In the genomic region with DNA sequence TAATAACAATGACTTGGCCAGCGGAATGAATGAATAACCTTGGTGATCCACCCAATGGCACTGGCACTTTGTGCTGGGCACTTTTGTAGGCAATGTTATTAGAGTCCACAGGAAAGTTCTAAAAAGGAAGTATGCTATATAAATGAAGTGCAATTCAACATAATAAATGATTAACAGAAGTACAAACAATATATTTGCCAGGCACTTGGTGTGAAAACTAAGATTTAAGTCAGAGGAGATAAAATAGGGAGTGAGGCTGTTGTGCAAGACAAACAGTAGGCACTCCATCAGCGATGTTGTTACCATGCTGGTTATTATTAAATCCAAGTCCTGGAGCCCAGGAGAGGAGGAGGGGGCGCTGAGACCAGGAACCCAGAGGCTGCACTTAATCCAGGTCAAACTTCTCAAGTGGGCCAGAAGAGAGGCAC, we compare ENCODE assay signal across 24 cellular contexts.
A peak's percentile ranks its signal among the peaks of the same experiment; 100 is the strongest.
DNase-seq lines count a peak whose midpoint lies in the region; ATAC-seq and TF ChIP-seq lines count a peak whose summit lies in the region.
"Had no signal": no experiment of that assay in that cellular context is flagged by ENCODE, and none has a peak within 500 bp of the region (broad histone marks: within the 10 kb centered on the region; RNA-seq: fewer than 3 reads in every experiment).

No MANE protein-coding gene starts in this region.

- H3K27ac ChIP-seq in colonic mucosa (no peak overlapping the region), lower lobe of right lung (no peak overlapping the region), upper lobe of left lung (no peak overlapping the region), testis (no peak overlapping the region)
- H3K27ac ChIP-seq: 22Rv1, C4-2B, GM23248 had no signal

- no peaks in the 10 kb centered on the region for H3K4me1 Mint-ChIP-seq in activated T-cell treated with anti-CD3 and anti-CD28 coated beads, Interleukin-2, amount 50 U/mL, for 72 hours (ENCODE audit: low read depth)

- H3K36me3 Mint-ChIP-seq in activated T-cell treated with anti-CD3 and anti-CD28 coated beads, Interleukin-2, amount 50 U/mL, for 72 hours (ENCODE audit: insufficient read depth in 2 of 2) = peaks cover 0 to 2% of the 10 kb centered on the region in 2 donors

- H3K36me3 ChIP-seq in colonic mucosa = no peaks in the 10 kb centered on the region
- no peaks in the 10 kb centered on the region for H3K36me3 ChIP-seq in lower lobe of right lung
- H3K36me3 ChIP-seq in upper lobe of left lung = no peaks in the 10 kb centered on the region
- H3K36me3 ChIP-seq in testis (ENCODE audit: low read depth, missing control alignments) = no peaks in the 10 kb centered on the region

- H3K9me3 Mint-ChIP-seq in activated T-cell treated with anti-CD3 and anti-CD28 coated beads, Interleukin-2, amount 50 U/mL, for 72 hours = peaks cover 10 to 11% of the 10 kb centered on the region in 2 donors

- WGBS in upper lobe of left lung, 2 donors = 64 to 76% methylated on average over 3 of the region's 3 CpGs
- WGBS in testis, 2 donors = 90 to 94% methylated on average over 3 of the region's 3 CpGs

- TF ChIP-seq POLR2A in upper lobe of left lung (IDR thresholded peaks at IDR 0.05) (no peak), testis (IDR thresholded peaks at IDR 0.05) (no peak)

- TF ChIP-seq CTCF in colonic mucosa (IDR thresholded peaks at IDR 0.05) (no peak), lower lobe of right lung (IDR thresholded peaks at IDR 0.05) (no peak), upper lobe of left lung (IDR thresholded peaks at IDR 0.05) (no peak), testis (IDR thresholded peaks at IDR 0.05) (no peak)

- intact Hi-C loops in colonic mucosa (cut with DNase I) (no loop called here), lower lobe of right lung (cut with DNase I) (no loop called here), testis (cut with DNase I; ENCODE audit: low total_unique reads) (no loop called here)

- H3K9ac ChIP-seq in colonic mucosa (ENCODE audit: low read depth in 2 of 2, low read length in 2 of 2) = no peak overlapping the region
- H3K9ac ChIP-seq: GM23248 had no signal

- no peak for TF ChIP-seq EP300 in upper lobe of left lung (IDR thresholded peaks at IDR 0.05)

- peak overlapping the region; percentile 73 for H3K27ac Mint-ChIP-seq in activated T-cell treated with anti-CD3 and anti-CD28 coated beads, Interleukin-2, amount 50 U/mL, for 72 hours

- H3K4me1 ChIP-seq in colonic mucosa (peaks cover 5% of the 10 kb centered on the region), lower lobe of right lung (peaks cover 13% of the 10 kb centered on the region), upper lobe of left lung (peaks cover 0 to 24% (median 12%) of the 10 kb centered on the region in 4 donors), testis (no peaks in the 10 kb centered on the region)

- DNase-seq in activated T-cell treated with anti-CD3 and anti-CD28 coated beads, Interleukin-2, amount 50 U/mL, for 72 hours = no peak
- no peak for DNase-seq in activated T-cell treated with anti-CD3 and anti-CD28 coated beads, Interleukin-2, amount 50 U/mL, for 48 hours
- DNase-seq in colonic mucosa (peak; percentile 30), lower lobe of right lung (peak; percentile 64), upper lobe of left lung (peak in 1 of 2 donors; percentile 44), testis (no peak), CD1c-positive myeloid dendritic cell (ENCODE audit: extremely low spot score) (no peak), NCI-H748 treated with DMSO at 0.1 percent for 48 hours (lab: John Stamatoyannopoulos, UW) (no peak)
- DNase-seq: AML-193, DMS 273 treated with DMSO at 0.1 percent for 48 hours, EL, GM23248, HCEC 1CT, NCI-H1105, NCI-H1694, NCI-H2081 treated with DMSO at 0.1 percent for 48 hours, NCI-H446 treated with DMSO at 0.1 percent for 48 hours, NCI-H69, OCI-M1, SHP77 treated with DMSO at 0.1 percent for 48 hours had no signal

- H3K4me3 Mint-ChIP-seq in activated T-cell treated with anti-CD3 and anti-CD28 coated beads, Interleukin-2, amount 50 U/mL, for 72 hours = no peak overlapping the region

- H3K27me3 Mint-ChIP-seq in activated T-cell treated with anti-CD3 and anti-CD28 coated beads, Interleukin-2, amount 50 U/mL, for 72 hours (ENCODE audit: low read depth) = no peaks in the 10 kb centered on the region

- H3K9me3 ChIP-seq in colonic mucosa (no peaks in the 10 kb centered on the region), lower lobe of right lung (no peaks in the 10 kb centered on the region), upper lobe of left lung (no peaks in the 10 kb centered on the region), testis (no peaks in the 10 kb centered on the region)

- H3K4me3 ChIP-seq in colonic mucosa (no peak overlapping the region), lower lobe of right lung (no peak overlapping the region), upper lobe of left lung (no peak overlapping the region), testis (no peak overlapping the region)
- H3K4me3 ChIP-seq: GM12878, GM23248, K562 had no signal

- H3K27me3 ChIP-seq in colonic mucosa = no peaks in the 10 kb centered on the region
- no peaks in the 10 kb centered on the region for H3K27me3 ChIP-seq in lower lobe of right lung (ENCODE audit: low read depth)
- H3K27me3 ChIP-seq in upper lobe of left lung = no peaks in the 10 kb centered on the region
- no peaks in the 10 kb centered on the region for H3K27me3 ChIP-seq in testis

- no peak for ATAC-seq in activated T-cell treated with anti-CD3 and anti-CD28 coated beads, Interleukin-2, amount 50 U/mL, for 72 hours (replicated peaks in 1 of 2)
- ATAC-seq in lower lobe of right lung (peak; percentile 85 to 90), upper lobe of left lung (ENCODE audit: low FRiP score in 2 of 2) (peak; percentile 7 to 46)
- ATAC-seq: GM12878, K562 had no signal

Comparison
In these comparisons a context has a peak if more than half of its experiments do, and no peak if none do; other contexts are left out.
1. ATAC-seq: peak in lower lobe of right lung (2 of 2) and upper lobe of left lung (2 of 2); none in activated T-cell treated with anti-CD3 and anti-CD28 coated beads, Interleukin-2, amount 50 U/mL, for 72 hours (0 of 2).
2. DNase-seq: peak in colonic mucosa (single experiment) and lower lobe of right lung (single experiment); none in activated T-cell treated with anti-CD3 and anti-CD28 coated beads, Interleukin-2, amount 50 U/mL, for 72 hours (0 of 2), activated T-cell treated with anti-CD3 and anti-CD28 coated beads, Interleukin-2, amount 50 U/mL, for 48 hours (0 of 2), testis (single experiment), CD1c-positive myeloid dendritic cell (single experiment) and NCI-H748 treated with DMSO at 0.1 percent for 48 hours (single experiment).